In the genomic region with DNA sequence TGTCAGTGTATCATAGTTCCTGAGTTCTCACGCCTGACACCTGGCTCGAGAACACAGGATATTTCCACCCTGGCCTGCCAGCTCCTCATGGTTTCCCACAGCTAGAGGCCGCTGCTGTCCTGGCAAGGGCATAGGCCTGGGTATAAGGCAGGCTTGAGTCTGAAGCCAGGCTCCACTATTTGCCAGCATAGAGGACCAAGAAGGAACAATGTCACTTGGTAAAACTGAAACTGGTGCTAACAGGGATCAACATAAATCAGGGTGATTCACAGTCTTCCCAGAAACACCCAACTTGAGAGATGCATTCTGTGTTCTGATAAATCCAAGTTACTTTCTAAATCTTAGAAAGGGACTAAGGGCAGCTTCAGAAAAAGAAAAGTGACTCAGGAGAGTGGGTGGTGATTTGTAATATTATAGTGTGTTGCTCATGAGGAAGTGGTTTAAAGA, we compare ENCODE assay signal across 8 cellular contexts. TPM values are rescaled to one million over a fixed set of nuclear protein-coding genes. Genes with fewer than 3 reads are reported as not detected.
DNase-seq lines count a peak whose midpoint lies in the region; ATAC-seq and TF ChIP-seq lines count a peak whose summit lies in the region.

No MANE protein-coding gene starts in this region.

- TF ChIP-seq EP300 in gastroesophageal sphincter (IDR thresholded peaks at IDR 0.05): no peak

- WGBS in gastroesophageal sphincter (ENCODE audit: low coverage in 1 of 2), 2 donors: 15 to 17% methylated on average over 2 to 3 of the region's 3 CpGs
- 0 to 1% methylated on average over 3 of the region's 3 CpGs for WGBS in aorta, 2 donors

- H3K9me3 ChIP-seq in gastroesophageal sphincter (no peaks in the 10 kb centered on the region), osteoblast (ENCODE audit: low read depth, low read length) (no peaks in the 10 kb centered on the region), aorta (ENCODE audit: control insufficient read depth, low read length) (no peaks in the 10 kb centered on the region)

- H2AFZ ChIP-seq in osteoblast (ENCODE audit: low read length): peak overlapping the region; percentile 58

- no peaks in the 10 kb centered on the region for H4K20me1 ChIP-seq in osteoblast (ENCODE audit: insufficient read depth, low read length)

- H3K27ac ChIP-seq in gastroesophageal sphincter (peak overlapping the region in 3 of 4 donors; percentile 55 to 70 (median 62)), osteoblast (ENCODE audit: low read depth, low read length) (peak overlapping the region; percentile 85), aorta (ENCODE audit: low read depth in 1 of 2, low read length in 2 of 2) (peak overlapping the region in 1 of 2 donors; percentile 52)

- H3K4me3 ChIP-seq in gastroesophageal sphincter (no peak overlapping the region), osteoblast (ENCODE audit: insufficient read depth, low read length) (peak overlapping the region; percentile 51), aorta (ENCODE audit: low read length in 2 of 2) (no peak overlapping the region)

- H3K27me3 ChIP-seq in gastroesophageal sphincter (no peaks in the 10 kb centered on the region), osteoblast (ENCODE audit: insufficient read depth, low read length) (no peaks in the 10 kb centered on the region), aorta (ENCODE audit: control insufficient read depth in 1 of 2, insufficient read depth in 2 of 2, low read length in 1 of 2) (no peaks in the 10 kb centered on the region)

- TF ChIP-seq POLR2A in gastroesophageal sphincter (IDR thresholded peaks at IDR 0.05): no peak

- peaks cover 6 to 30% (median 11%) of the 10 kb centered on the region in 3 donors for H3K4me1 ChIP-seq in gastroesophageal sphincter
- peaks cover 33% of the 10 kb centered on the region for H3K4me1 ChIP-seq in osteoblast (ENCODE audit: insufficient read depth, low read length)
- no peaks in the 10 kb centered on the region for H3K4me1 ChIP-seq in aorta (ENCODE audit: control insufficient read depth in 1 of 2, insufficient read depth in 2 of 2, low read length in 2 of 2)

- TF ChIP-seq CTCF in gastroesophageal sphincter (IDR thresholded peaks at IDR 0.05): peak; percentile 57 to 86 (median 76)
- peak; percentile 98 for TF ChIP-seq CTCF in osteoblast (IDR thresholded peaks at IDR 0.05; ENCODE audit: extremely low read depth, low read depth, low read length)

- DNase-seq in activated CD4-positive, CD25-positive, alpha-beta regulatory T cell treated with anti-CD3 and anti-CD28 coated beads, Interleukin-2, amount 50 U/mL, for 72 hours: no peak
- peak in 68 of 76 experiments; percentile 15 to 78 (median 59) for DNase-seq in HUDEP-2 (lab: John Stamatoyannopoulos, UW; ENCODE audit: unreplicated experiment in 76 of 76)
- peak; percentile 77 for DNase-seq in OCI-M1 (lab: John Stamatoyannopoulos, UW)
- peak; percentile 59 for DNase-seq in activated naive CD4-positive, alpha-beta T cell treated with Interleukin-2 at 50 U/mL for 16 hours
- peak; percentile 96 for DNase-seq in osteoblast (ENCODE audit: insufficient read length, low spot score, missing footprints)
- peak; percentile 89 to 90 for DNase-seq in aorta

- intact Hi-C loops in aorta (cut with DNase I): loop anchor here (5.0 to 10.0 kb wide), 3 partner anchors 40 to 102 kb away; a partner anchor contains a TSS

- peak overlapping the region; percentile 80 for H3K4me2 ChIP-seq in osteoblast (ENCODE audit: insufficient read depth, low read length)

- no peaks in the 10 kb centered on the region for H3K36me3 ChIP-seq in gastroesophageal sphincter
- no peaks in the 10 kb centered on the region for H3K36me3 ChIP-seq in osteoblast (ENCODE audit: insufficient read depth, low read length)
- no peaks in the 10 kb centered on the region for H3K36me3 ChIP-seq in aorta (ENCODE audit: control insufficient read depth in 1 of 2, insufficient read depth in 2 of 2, low read length in 1 of 2)

- peak; percentile 88 to 89 for ATAC-seq in activated CD4-positive, CD25-positive, alpha-beta regulatory T cell treated with anti-CD3 and anti-CD28 coated beads, Interleukin-2, amount 50 U/mL, for 24 hours
- peak; percentile 84 for ATAC-seq in gastroesophageal sphincter
- ATAC-seq in aorta (ENCODE audit: low FRiP score): peak; percentile 91

- H3K79me2 ChIP-seq in osteoblast (ENCODE audit: insufficient read depth, low read length): no peaks in the 10 kb centered on the region

RNA-seq across cellular contexts. Expression of a gene that starts 6.9 kb away (rescaled TPM):
- 10 to 100 TPM in 2 of 4 donors, 1 to 10 TPM in 2; 2.7 to 73.3 (median 14.2) TPM for total RNA-seq in gastroesophageal sphincter
- total RNA-seq in osteoblast: 1.8 and 2.1 TPM in 2 replicates
- total RNA-seq in aorta: 1 to 10 TPM; 1.8 TPM
- polyA plus RNA-seq in aorta: 1 to 10 TPM; 2.1 to 6.4 TPM

RNA-seq across cellular contexts. Expression of a gene that starts 23.5 kb away (rescaled TPM):
- total RNA-seq in gastroesophageal sphincter (1 to 10 TPM in 2 of 4 donors, under 1 TPM in 1, not detected in 1; 0.69 to 6.0 (median 1.1) TPM), osteoblast (4.4 and 7.6 TPM in 2 replicates), aorta (1 to 10 TPM; 2.3 to 3.8 TPM)
- polyA plus RNA-seq in aorta: 10 to 100 TPM in 1 of 2 donors, 1 to 10 TPM in 1; 3.0 to 11.7 TPM

RNA-seq across cellular contexts. Expression of a gene that starts 27.0 kb away (rescaled TPM):
- total RNA-seq in gastroesophageal sphincter (100 to 1,000 TPM; 135 to 345 (median 259) TPM), osteoblast (21.5 and 63.0 TPM in 2 replicates), aorta (100 to 1,000 TPM; 406 to 967 TPM)
- polyA plus RNA-seq in aorta: 1,000 to 10,000 TPM; 3,369 to 4,033 TPM

RNA-seq across cellular contexts. Expression of a gene that starts 31.9 kb away (rescaled TPM):
- total RNA-seq in gastroesophageal sphincter (not detected), osteoblast (not detected in 2 replicates), aorta (not detected)
- polyA plus RNA-seq in aorta: not detected

RNA-seq across cellular contexts. Expression of a gene that starts 36.8 kb away (rescaled TPM):
- total RNA-seq in gastroesophageal sphincter (100 to 1,000 TPM; 595 to 840 (median 634) TPM), osteoblast (1,187 and 1,317 TPM in 2 replicates), aorta (1,000 to 10,000 TPM in 1 of 2 donors, 100 to 1,000 TPM in 1; 934 to 1,126 TPM)
- polyA plus RNA-seq in aorta: 1,000 to 10,000 TPM; 3,932 to 5,181 TPM
